In genomic region chr6:12508553-12508952, GRCh38 we compare ENCODE assay signal across 7 cellular contexts.
"Had no signal": no experiment of that assay in that cellular context is flagged by ENCODE, and none has a peak within 500 bp of the region (broad histone marks: within the 10 kb centered on the region; RNA-seq: fewer than 3 reads in every experiment).

No MANE protein-coding gene starts in this region.

- DNase-seq: GM23248, GOT3, H9, HCEC 1CT, HFFc6, KBM-7 had no signal

- H3K27ac ChIP-seq: GM23248, HL-60 had no signal

- H3K4me3 ChIP-seq: GM23248 had no signal

- H3K9ac ChIP-seq: GM23248 had no signal
